Comparison of ENCODE assay signal across 1 cellular context in genomic region chr10:32905466-32905865, GRCh38.
TF ChIP-seq lines count a peak whose summit lies in the region.

No MANE protein-coding gene starts in this region.

TF ChIP-seq in IMR-90, 13 proteins besides CTCF, POLR2A, EP300 and RAD21:
- TF ChIP-seq FOS (IDR thresholded peaks at IDR 0.05; ENCODE audit: low read depth, low read length), result no peak
